Comparison of ENCODE assay signal across 12 cellular contexts in the genomic region with DNA sequence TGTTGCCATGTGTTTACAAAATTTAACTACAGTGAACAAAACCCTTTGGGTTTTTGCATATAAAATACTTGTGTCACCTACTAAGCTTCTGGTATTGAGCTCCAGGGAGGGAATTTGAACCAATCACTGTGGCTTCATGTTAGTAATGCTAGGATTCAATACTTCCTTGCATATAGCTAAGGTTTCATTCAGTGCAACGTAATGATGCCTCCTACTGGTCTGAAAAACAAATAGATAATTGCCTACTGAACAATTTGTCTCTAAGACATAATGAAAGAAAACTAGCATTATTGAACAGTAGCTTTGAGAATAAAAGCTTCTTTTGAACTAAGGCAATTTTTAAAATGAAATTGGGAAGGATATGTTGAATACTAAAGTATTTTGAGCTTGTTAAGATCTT.
DNase-seq lines count a peak whose midpoint lies in the region; ATAC-seq and TF ChIP-seq lines count a peak whose summit lies in the region.
"Had no signal": no experiment of that assay in that cellular context is flagged by ENCODE, and none has a peak within 500 bp of the region (broad histone marks: within the 10 kb centered on the region; RNA-seq: fewer than 3 reads in every experiment).

No MANE protein-coding gene starts in this region.

- H3K9me2 ChIP-seq in GM23338 (ENCODE audit: insufficient read depth) = no peaks in the 10 kb centered on the region
- H3K9me2 ChIP-seq in OCI-LY7 (ENCODE audit: insufficient read depth, low read length) = no peaks in the 10 kb centered on the region
- H3K9me2 ChIP-seq in hepatocyte (replicated peaks; ENCODE audit: insufficient read depth) = no peaks in the 10 kb centered on the region

- H3K4me1 Mint-ChIP-seq in GM23338 = no peaks in the 10 kb centered on the region

- no peaks in the 10 kb centered on the region for H3K36me3 Mint-ChIP-seq in GM23338 (ENCODE audit: low read depth)

- in situ Hi-C loops in ACHN (cut with HindIII; ENCODE audit: low pct_ligation_motif_present, low pct_unique_long_range_greater_than_20kb, low sequenced_read_pairs) = no loop called here

- H3K27ac ChIP-seq in GM23338 (ENCODE audit: low read depth) = no peak overlapping the region
- no peak overlapping the region for H3K27ac ChIP-seq in OCI-LY7 (ENCODE audit: low read depth, low read length, poor library complexity, severe bottlenecking)
- H3K27ac ChIP-seq in hepatocyte = no peak overlapping the region
- no peak overlapping the region for H3K27ac ChIP-seq in heart left ventricle

- H3K36me3 ChIP-seq in GM23338 (ENCODE audit: insufficient read depth) = no peaks in the 10 kb centered on the region
- H3K36me3 ChIP-seq in OCI-LY7 (ENCODE audit: insufficient read depth, low read length) = no peaks in the 10 kb centered on the region
- no peaks in the 10 kb centered on the region for H3K36me3 ChIP-seq in hepatocyte (replicated peaks; ENCODE audit: insufficient read depth, low read depth)
- no peaks in the 10 kb centered on the region for H3K36me3 ChIP-seq in heart left ventricle

- H3K4me1 ChIP-seq in GM23338 (ENCODE audit: insufficient read depth) (no peaks in the 10 kb centered on the region), OCI-LY7 (ENCODE audit: insufficient read depth, low read length, poor library complexity, severe bottlenecking) (no peaks in the 10 kb centered on the region), hepatocyte (ENCODE audit: insufficient read depth) (no peaks in the 10 kb centered on the region), heart left ventricle (no peaks in the 10 kb centered on the region)

- no peak overlapping the region for H3K4me2 ChIP-seq in GM23338
- no peak overlapping the region for H3K4me2 ChIP-seq in OCI-LY7 (ENCODE audit: low read length)
- no peak overlapping the region for H3K4me2 ChIP-seq in hepatocyte

- H3K4me3 Mint-ChIP-seq in GM23338 = no peak overlapping the region

- H2AFZ ChIP-seq in GM23338 = no peak overlapping the region
- H2AFZ ChIP-seq in OCI-LY7 (ENCODE audit: low read length) = no peak overlapping the region
- H2AFZ ChIP-seq in hepatocyte = no peak overlapping the region

- intact Hi-C loops in OCI-LY7 (cut with micrococcal nuclease; ENCODE audit: unreplicated experiment) = no loop called here
- intact Hi-C loops in heart left ventricle (cut with DNase I) = no loop called here

- no peaks in the 10 kb centered on the region for H3K9me3 ChIP-seq in OCI-LY7 (ENCODE audit: low read length)
- no peaks in the 10 kb centered on the region for H3K9me3 ChIP-seq in hepatocyte (ENCODE audit: low read depth)
- no peaks in the 10 kb centered on the region for H3K9me3 ChIP-seq in heart left ventricle

- POLR2A ChIA-PET in OCI-LY7 (lab: Charles Lee) = interaction anchor here (0.5 to 1.0 kb wide), 4 partner anchors 19 to 1475 kb away, joined by 3 to 7 read pairs (median 4); no protein-coding TSS in a partner anchor

- H3K27me3 Mint-ChIP-seq in GM23338 (ENCODE audit: insufficient read depth, low read depth, poor library complexity) = peaks cover 4% of the 10 kb centered on the region

- ATAC-seq in GM23338 (peak; percentile 61), HG02623 (IDR thresholded peaks at IDR 0.05; ENCODE audit: unreplicated experiment) (no peak), heart left ventricle (no peak)
- ATAC-seq: left ventricle myocardium superior had no signal

- H3K4me3 ChIP-seq in GM23338 = no peak overlapping the region
- H3K4me3 ChIP-seq in OCI-LY7 (ENCODE audit: low read depth, low read length, poor library complexity, severe bottlenecking) = no peak overlapping the region
- no peak overlapping the region for H3K4me3 ChIP-seq in hepatocyte
- H3K4me3 ChIP-seq in heart left ventricle = no peak overlapping the region

- H3K27ac Mint-ChIP-seq in GM23338 = no peak overlapping the region

- H3K9me3 Mint-ChIP-seq in GM23338 = no peaks in the 10 kb centered on the region

- CTCF ChIA-PET in OCI-LY7 (lab: Charles Lee; ENCODE audit: unreplicated experiment) = no interaction called here

- 13% methylated on average over 1 of the region's 1 CpG for WGBS in hepatocyte (ENCODE audit: low lambda C conversion rate, missing lambda C conversion rate)
- 26 to 41% (median 32%) methylated on average over 1 of the region's 1 CpG for WGBS in heart left ventricle, 4 donors

- BruUV-seq in OCI-LY7 (replicated peaks; lab: Mats Ljungman, UMichigan) = no TSS peak

- DNase-seq in ACHN (peak; percentile 47), GM23338 (ENCODE audit: low spot score) (peak; percentile 64), OCI-LY7 (ENCODE audit: low spot score) (no peak), hepatocyte (ENCODE audit: low spot score) (peak; percentile 9), amygdala (lab: John Stamatoyannopoulos, UW) (no peak), heart left ventricle (no peak)
- DNase-seq in stimulated activated CD8-positive, alpha-beta memory T cell treated with anti-CD3 and anti-CD28 coated beads, Interleukin-4, amount 100 ng/mL, for 48 hours = no peak
- DNase-seq: activated T-cell treated with anti-CD3 and anti-CD28 coated beads, Interleukin-2, amount 50 U/mL, for 1 hour; C1 segment of cervical spinal cord; left ventricle myocardium superior; occipital lobe had no signal

- H4K20me1 ChIP-seq in GM23338 (replicated peaks; ENCODE audit: insufficient read depth) (no peaks in the 10 kb centered on the region), OCI-LY7 (ENCODE audit: insufficient read depth, low read length) (no peaks in the 10 kb centered on the region), hepatocyte (ENCODE audit: insufficient read depth, poor library complexity, severe bottlenecking) (no peaks in the 10 kb centered on the region)

- no peaks in the 10 kb centered on the region for H3K27me3 ChIP-seq in GM23338 (ENCODE audit: insufficient read depth)
- no peaks in the 10 kb centered on the region for H3K27me3 ChIP-seq in hepatocyte
- H3K27me3 ChIP-seq in heart left ventricle = no peaks in the 10 kb centered on the region

- no peak for TF ChIP-seq POLR2A in heart left ventricle (IDR thresholded peaks at IDR 0.05)

- H3F3A ChIP-seq in GM23338 (replicated peaks; ENCODE audit: low read depth) = no peaks in the 10 kb centered on the region

- H3K79me2 ChIP-seq in GM23338 (replicated peaks; ENCODE audit: insufficient read depth) (no peaks in the 10 kb centered on the region), OCI-LY7 (ENCODE audit: insufficient read depth, low read depth, low read length) (no peaks in the 10 kb centered on the region), hepatocyte (no peaks in the 10 kb centered on the region)

- TF ChIP-seq CTCF in GM23338 (conservative IDR thresholded peaks at IDR 0.05; ENCODE audit: low read depth in 2 of 2) (peak; percentile 69 to 79), OCI-LY7 (conservative IDR thresholded peaks at IDR 0.05; ENCODE audit: low read length) (peak; percentile 59), hepatocyte (IDR thresholded peaks at IDR 0.05; ENCODE audit: poor library complexity) (peak; percentile 47), heart left ventricle (IDR thresholded peaks at IDR 0.05) (peak in 1 of 12 donors; percentile 11)

TF ChIP-seq in GM23338, 12 proteins besides CTCF, POLR2A, EP300 and RAD21:
- TF ChIP-seq ZNF114 (CRISPR knock-in tag; IDR thresholded peaks at IDR 0.05) = no peak
- TF ChIP-seq, protein P1, sequence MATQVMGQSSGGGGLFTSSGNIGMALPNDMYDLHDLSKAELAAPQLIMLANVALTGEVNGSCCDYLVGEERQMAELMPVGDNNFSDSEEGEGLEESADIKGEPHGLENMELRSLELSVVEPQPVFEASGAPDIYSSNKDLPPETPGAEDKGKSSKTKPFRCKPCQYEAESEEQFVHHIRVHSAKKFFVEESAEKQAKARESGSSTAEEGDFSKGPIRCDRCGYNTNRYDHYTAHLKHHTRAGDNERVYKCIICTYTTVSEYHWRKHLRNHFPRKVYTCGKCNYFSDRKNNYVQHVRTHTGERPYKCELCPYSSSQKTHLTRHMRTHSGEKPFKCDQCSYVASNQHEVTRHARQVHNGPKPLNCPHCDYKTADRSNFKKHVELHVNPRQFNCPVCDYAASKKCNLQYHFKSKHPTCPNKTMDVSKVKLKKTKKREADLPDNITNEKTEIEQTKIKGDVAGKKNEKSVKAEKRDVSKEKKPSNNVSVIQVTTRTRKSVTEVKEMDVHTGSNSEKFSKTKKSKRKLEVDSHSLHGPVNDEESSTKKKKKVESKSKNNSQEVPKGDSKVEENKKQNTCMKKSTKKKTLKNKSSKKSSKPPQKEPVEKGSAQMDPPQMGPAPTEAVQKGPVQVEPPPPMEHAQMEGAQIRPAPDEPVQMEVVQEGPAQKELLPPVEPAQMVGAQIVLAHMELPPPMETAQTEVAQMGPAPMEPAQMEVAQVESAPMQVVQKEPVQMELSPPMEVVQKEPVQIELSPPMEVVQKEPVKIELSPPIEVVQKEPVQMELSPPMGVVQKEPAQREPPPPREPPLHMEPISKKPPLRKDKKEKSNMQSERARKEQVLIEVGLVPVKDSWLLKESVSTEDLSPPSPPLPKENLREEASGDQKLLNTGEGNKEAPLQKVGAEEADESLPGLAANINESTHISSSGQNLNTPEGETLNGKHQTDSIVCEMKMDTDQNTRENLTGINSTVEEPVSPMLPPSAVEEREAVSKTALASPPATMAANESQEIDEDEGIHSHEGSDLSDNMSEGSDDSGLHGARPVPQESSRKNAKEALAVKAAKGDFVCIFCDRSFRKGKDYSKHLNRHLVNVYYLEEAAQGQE (IDR thresholded peaks at IDR 0.05; ENCODE audit: unreplicated experiment) = no peak
- no peak for TF ChIP-seq NANOG (IDR thresholded peaks at IDR 0.05; ENCODE audit: borderline replicate concordance)
- TF ChIP-seq EZH2 (IDR thresholded peaks at IDR 0.05; ENCODE audit: low read depth, unreplicated experiment) = no peak
- TF ChIP-seq STAT1 (IDR thresholded peaks at IDR 0.05; ENCODE audit: unreplicated experiment) = no peak
- no peak for TF ChIP-seq ETS1 (IDR thresholded peaks at IDR 0.05)

Comparison
In these comparisons a context has a peak if more than half of its experiments do, and no peak if none do; other contexts are left out.
1. DNase-seq: peak in ACHN (single experiment), GM23338 (single experiment) and hepatocyte (single experiment); none in OCI-LY7 (single experiment), stimulated activated CD8-positive, alpha-beta memory T cell treated with anti-CD3 and anti-CD28 coated beads, Interleukin-4, amount 100 ng/mL, for 48 hours (single experiment), amygdala (0 of 56) and heart left ventricle (0 of 5).